In genomic region chr3:131735544-131735943, GRCh38 we compare ENCODE assay signal across 16 cellular contexts.
DNase-seq lines count a peak whose midpoint lies in the region; ATAC-seq, FAIRE-seq and TF ChIP-seq lines count a peak whose summit lies in the region.
"Had no signal": no experiment of that assay in that cellular context is flagged by ENCODE, and none has a peak within 500 bp of the region (broad histone marks: within the 10 kb centered on the region; RNA-seq: fewer than 3 reads in every experiment).

No MANE protein-coding gene starts in this region.

- no peak for FAIRE-seq in HTR-8/SVneo (lab: Jason Lieb, UNC)
- FAIRE-seq: A204.1 had no signal

- no peaks in the 10 kb centered on the region for H3K79me2 ChIP-seq in GM23248 (ENCODE audit: insufficient read depth)

- DNase-seq in DMS79 (lab: John Stamatoyannopoulos, UW): peak; percentile 51
- peak; percentile 23 for DNase-seq in GM23248
- peak; percentile 35 for DNase-seq in NCI-H1105 treated with DMSO at 0.1 percent for 48 hours (lab: John Stamatoyannopoulos, UW)
- DNase-seq in fibroblast of the aortic adventitia (ENCODE audit: low read depth): peak; percentile 4
- no peak for DNase-seq in HTR-8/SVneo (ENCODE audit: insufficient read length, low spot score)
- DNase-seq: C1 segment of cervical spinal cord; Calu3; CD4-positive, alpha-beta T cell; DMS153; GF-D8; H7; KG1 had no signal

- no peaks in the 10 kb centered on the region for H4K20me1 ChIP-seq in GM23248 (ENCODE audit: insufficient read depth)

- peak overlapping the region; percentile 40 for H3K27ac ChIP-seq in GM23248

- H3K4me2 ChIP-seq in GM23248 (ENCODE audit: unreplicated experiment): peak overlapping the region; percentile 44
- H3K4me2 ChIP-seq: GM23338 had no signal

- H3F3A ChIP-seq in GM23248 (ENCODE audit: insufficient read depth): peaks cover 12% of the 10 kb centered on the region

- no peak overlapping the region for H2AFZ ChIP-seq in GM23248
- H2AFZ ChIP-seq: GM23338 had no signal

- ATAC-seq in HG03045 (IDR thresholded peaks at IDR 0.05; ENCODE audit: unreplicated experiment): no peak
- ATAC-seq in GM18517 (IDR thresholded peaks at IDR 0.05; ENCODE audit: unreplicated experiment): no peak
- ATAC-seq: GM23338 had no signal

- no peaks in the 10 kb centered on the region for H3K9me3 ChIP-seq in GM23248 (ENCODE audit: low read depth)

- peaks cover 32% of the 10 kb centered on the region for H3K4me1 ChIP-seq in GM23248 (ENCODE audit: insufficient read depth)

- in situ Hi-C loops in GM23248 (cut with MboI): no loop called here

- TF ChIP-seq CTCF in fibroblast of the aortic adventitia (IDR thresholded peaks at IDR 0.05; ENCODE audit: insufficient read depth, low read length): no peak

- H3K9ac ChIP-seq in GM23248: no peak overlapping the region

- no peaks in the 10 kb centered on the region for H3K27me3 ChIP-seq in GM23248 (replicated peaks; ENCODE audit: insufficient read depth)

- H3K9me2 ChIP-seq in GM23248 (ENCODE audit: insufficient read depth): no peaks in the 10 kb centered on the region

- no peaks in the 10 kb centered on the region for H3K36me3 ChIP-seq in GM23248 (ENCODE audit: low read depth)

- H3K4me3 ChIP-seq in GM23248 (no peak overlapping the region), fibroblast of the aortic adventitia (ENCODE audit: low read depth, low read length) (no peak overlapping the region)
- H3K4me3 ChIP-seq: GM23338 had no signal
